In genomic region chr6:103721923-103722322, GRCh38 we compare ENCODE assay signal across 26 cellular contexts.
"Had no signal": no experiment of that assay in that cellular context is flagged by ENCODE, and none has a peak within 500 bp of the region (broad histone marks: within the 10 kb centered on the region; RNA-seq: fewer than 3 reads in every experiment).

No MANE protein-coding gene starts in this region.

- H3K9me3 ChIP-seq: colonic mucosa, esophagus muscularis mucosa, esophagus squamous epithelium, gastrocnemius medialis, gastroesophageal sphincter, heart left ventricle, heart right ventricle had no signal

- ATAC-seq: effector memory CD8-positive, alpha-beta T cell; esophagus mucosa; foreskin keratinocyte; gastrocnemius medialis; gastroesophageal sphincter; heart left ventricle; heart right ventricle had no signal

- H3K27me3 Mint-ChIP-seq: dendritic cell treated with granulocyte-macrophage colony-stimulating factor and Interleukin-4, amounts not matched to agents 40 ng/mL and 50 ng/mL, for 4 days; effector memory CD8-positive, alpha-beta T cell had no signal

- H3K4me3 Mint-ChIP-seq: dendritic cell treated with granulocyte-macrophage colony-stimulating factor and Interleukin-4, amounts not matched to agents 40 ng/mL and 50 ng/mL, for 4 days; effector memory CD8-positive, alpha-beta T cell; endodermal cell had no signal

- H3K4me1 ChIP-seq: colonic mucosa, esophagus muscularis mucosa, esophagus squamous epithelium, foreskin keratinocyte, gastrocnemius medialis, gastroesophageal sphincter, heart left ventricle, heart right ventricle had no signal

- H3K36me3 ChIP-seq: colonic mucosa, esophagus muscularis mucosa, esophagus squamous epithelium, gastrocnemius medialis, gastroesophageal sphincter, heart left ventricle, heart right ventricle had no signal

- DNase-seq: colonic mucosa; cortex of kidney; dermis blood vessel endothelial cell; dorsolateral prefrontal cortex; effector CD4-positive, alpha-beta T cell; effector CD8-positive, alpha-beta T cell; effector memory CD4-positive, alpha-beta T cell; effector memory CD8-positive, alpha-beta T cell; endodermal cell; erythroblast; esophagus squamous epithelium; foreskin fibroblast; foreskin keratinocyte; foreskin melanocyte; gastrocnemius medialis; head of caudate nucleus; heart left ventricle; heart right ventricle; hippocampal formation had no signal

- FAIRE-seq: endothelial cell of umbilical vein had no signal

- H3K27ac Mint-ChIP-seq: dendritic cell treated with granulocyte-macrophage colony-stimulating factor and Interleukin-4, amounts not matched to agents 40 ng/mL and 50 ng/mL, for 4 days; effector memory CD8-positive, alpha-beta T cell; endodermal cell had no signal

- H3K27me3 ChIP-seq: colonic mucosa, dorsolateral prefrontal cortex, esophagus muscularis mucosa, esophagus squamous epithelium, foreskin keratinocyte, gastrocnemius medialis, gastroesophageal sphincter, heart left ventricle, heart right ventricle had no signal

- H3K4me1 Mint-ChIP-seq: endodermal cell had no signal

- H3K4me3 ChIP-seq: colonic mucosa, coronary artery, dorsolateral prefrontal cortex, esophagus muscularis mucosa, esophagus squamous epithelium, gastrocnemius medialis, gastroesophageal sphincter, heart left ventricle, heart right ventricle had no signal

- H3K9me3 Mint-ChIP-seq: dendritic cell treated with granulocyte-macrophage colony-stimulating factor and Interleukin-4, amounts not matched to agents 40 ng/mL and 50 ng/mL, for 4 days; endodermal cell had no signal

- H3K27ac ChIP-seq: colonic mucosa, coronary artery, dorsolateral prefrontal cortex, epithelial cell of prostate, esophagus muscularis mucosa, esophagus squamous epithelium, foreskin keratinocyte, gastrocnemius medialis, gastroesophageal sphincter, heart left ventricle, heart right ventricle had no signal
